ENCODE assay signal across 16 cellular contexts in the genomic region with DNA sequence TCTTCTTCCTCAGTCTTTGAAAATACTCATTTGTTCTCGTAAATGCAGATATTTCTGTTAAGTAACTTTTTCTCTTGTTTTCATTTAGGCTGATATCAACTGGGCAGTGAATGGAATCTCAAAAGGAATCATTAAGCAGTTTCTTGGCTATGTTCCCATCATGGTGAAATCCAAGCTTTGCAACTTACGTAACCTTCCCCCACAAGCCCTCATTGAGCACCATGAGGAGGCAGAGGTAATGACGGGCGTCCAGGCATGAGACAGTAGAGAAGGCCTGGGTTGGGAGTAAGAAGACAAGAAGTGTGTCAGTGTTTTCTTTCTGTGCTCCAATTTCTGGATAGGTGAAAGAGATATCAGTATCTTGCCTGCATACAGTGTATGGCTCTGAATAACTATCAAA. TPM values are rescaled to one million over a fixed set of nuclear protein-coding genes. Genes with fewer than 3 reads are reported as not detected.
DNase-seq lines count a peak whose midpoint lies in the region; ATAC-seq and TF ChIP-seq lines count a peak whose summit lies in the region.
"Had no signal": no experiment of that assay in that cellular context is flagged by ENCODE, and none has a peak within 500 bp of the region (broad histone marks: within the 10 kb centered on the region; RNA-seq: fewer than 3 reads in every experiment).

No MANE protein-coding gene starts in this region.

- H3K27me3 ChIP-seq in mammary epithelial cell (ENCODE audit: insufficient read depth, low read length) (no peaks in the 10 kb centered on the region), liver (ENCODE audit: control insufficient read depth in 4 of 4, insufficient read depth in 4 of 4, low read length in 3 of 4) (no peaks in the 10 kb centered on the region), smooth muscle cell (ENCODE audit: low read depth) (no peaks in the 10 kb centered on the region)

- H3K9me3 ChIP-seq in mammary epithelial cell (replicated peaks; ENCODE audit: insufficient read depth, low read length) (no peaks in the 10 kb centered on the region), liver (ENCODE audit: control insufficient read depth in 4 of 4, low read length in 3 of 4) (no peaks in the 10 kb centered on the region), smooth muscle cell (replicated peaks; ENCODE audit: low read depth) (no peaks in the 10 kb centered on the region)

- H3K79me2 ChIP-seq in mammary epithelial cell (ENCODE audit: insufficient read depth, low read length) (peaks cover 77% of the 10 kb centered on the region), smooth muscle cell (ENCODE audit: low read depth) (peaks cover 31% of the 10 kb centered on the region)

- H3K27ac ChIP-seq in mammary epithelial cell (ENCODE audit: insufficient read depth, low read depth, low read length) = no peak overlapping the region
- H3K27ac ChIP-seq in liver (ENCODE audit: low read depth in 1 of 2, low read length in 2 of 2) = peak overlapping the region; percentile 40 to 60
- H3K27ac ChIP-seq in smooth muscle cell (ENCODE audit: low read depth) = no peak overlapping the region

- peaks cover 30% of the 10 kb centered on the region for H3K36me3 Mint-ChIP-seq in Calu3 (ENCODE audit: insufficient read depth, unreplicated experiment)

- H3K36me3 ChIP-seq in mammary epithelial cell (ENCODE audit: insufficient read depth, low read length) (peaks cover 24% of the 10 kb centered on the region), liver (ENCODE audit: control insufficient read depth in 4 of 4, insufficient read depth in 3 of 4, low read depth in 1 of 4, low read length in 3 of 4) (peaks cover 7 to 36% (median 21%) of the 10 kb centered on the region in 4 donors), smooth muscle cell (ENCODE audit: low read depth) (peaks cover 12% of the 10 kb centered on the region)

- intact Hi-C loops in mammary epithelial cell (cut with micrococcal nuclease) (no loop called here), Calu3 (cut with micrococcal nuclease; ENCODE audit: unreplicated experiment) (no loop called here)

- H3K4me3 ChIP-seq in AG10803 (ENCODE audit: low read length) (no peak overlapping the region), mammary epithelial cell (replicated peaks in 1 of 3; ENCODE audit: insufficient read depth in 1 of 3, low read depth in 2 of 3, low read length in 3 of 3) (no peak overlapping the region), liver (ENCODE audit: low read depth in 1 of 3, low read length in 3 of 3) (no peak overlapping the region), smooth muscle cell (no peak overlapping the region)

- peak; percentile 56 for DNase-seq in AG10803 (ENCODE audit: low read depth)
- peak; percentile 23 for DNase-seq in HuH-7 (ENCODE audit: low spot score)
- DNase-seq in mammary epithelial cell = peak; percentile 18
- no peak for DNase-seq in smooth muscle cell (lab: John Stamatoyannopoulos, UW; ENCODE audit: unreplicated experiment)
- no peak for DNase-seq in Calu3
- DNase-seq in activated CD4-positive, alpha-beta T cell treated with anti-CD3 and anti-CD28 coated beads for 48 hours = no peak
- DNase-seq: activated CD8-positive, alpha-beta memory T cell treated with anti-CD3 and anti-CD28 coated beads, Interleukin-2, amount 50 U/mL, for 48 hours; amniotic stem cell; CD4-positive, CD25-positive, alpha-beta regulatory T cell; endodermal cell; GOT3; natural killer cell; NCI-H446 had no signal

- H3K27me3 Mint-ChIP-seq in Calu3 (ENCODE audit: unreplicated experiment) = no peaks in the 10 kb centered on the region
- H3K27me3 Mint-ChIP-seq: CD4-positive, CD25-positive, alpha-beta regulatory T cell had no signal

- H2AFZ ChIP-seq in mammary epithelial cell (ENCODE audit: low read depth, low read length) (no peak overlapping the region), smooth muscle cell (ENCODE audit: low read depth) (no peak overlapping the region)

- no peak overlapping the region for H3K27ac Mint-ChIP-seq in Calu3 (ENCODE audit: unreplicated experiment)
- H3K27ac Mint-ChIP-seq: CD4-positive, CD25-positive, alpha-beta regulatory T cell; endodermal cell; natural killer cell; stimulated activated effector memory CD8-positive, alpha-beta T cell treated with anti-CD3 and anti-CD28 coated beads, Interleukin-12 subunit alpha, Interleukin-12 subunit beta, amount 100 ng/mL, for 72 hours had no signal

- TF ChIP-seq RAD21 in liver (IDR thresholded peaks at IDR 0.05) = peak; percentile 21 to 39

- H4K20me1 ChIP-seq in mammary epithelial cell (ENCODE audit: insufficient read depth, low read length) (no peaks in the 10 kb centered on the region), smooth muscle cell (ENCODE audit: low read depth) (no peaks in the 10 kb centered on the region)

- in situ Hi-C loops in mammary epithelial cell (cut with MboI; ENCODE audit: low sequenced_read_pairs in 2 of 2) = no loop called here

- no peaks in the 10 kb centered on the region for H3K9me3 Mint-ChIP-seq in Calu3 (ENCODE audit: low read depth, unreplicated experiment)
- H3K9me3 Mint-ChIP-seq: CD4-positive, CD25-positive, alpha-beta regulatory T cell; endodermal cell; natural killer cell; stimulated activated effector memory CD8-positive, alpha-beta T cell treated with anti-CD3 and anti-CD28 coated beads, Interleukin-12 subunit alpha, Interleukin-12 subunit beta, amount 100 ng/mL, for 72 hours had no signal

- CTCF ChIA-PET in mammary epithelial cell (lab: Charles Lee; ENCODE audit: low non-redundant PET) (no interaction called here), Calu3 (lab: Charles Lee) (no interaction called here)

- peaks cover 12% of the 10 kb centered on the region for H3K4me1 ChIP-seq in mammary epithelial cell (ENCODE audit: insufficient read depth, low read length)
- H3K4me1 ChIP-seq in liver (ENCODE audit: control insufficient read depth in 4 of 4, insufficient read depth in 4 of 4, low read length in 3 of 4) = peaks cover 7 to 28% (median 16%) of the 10 kb centered on the region in 4 donors
- peaks cover 10% of the 10 kb centered on the region for H3K4me1 ChIP-seq in smooth muscle cell (ENCODE audit: low read depth)

- dilution Hi-C loops in mammary epithelial cell (cut with HindIII; ENCODE audit: low sequenced_read_pairs) = no loop called here

- 68% methylated on average over 4 of the region's 4 CpGs for WGBS in mammary epithelial cell (ENCODE audit: low coverage, missing lambda C conversion rate)
- WGBS in liver = 41% methylated on average over 4 of the region's 4 CpGs
- WGBS in smooth muscle cell (ENCODE audit: low lambda C conversion rate) = 96% methylated on average over 4 of the region's 4 CpGs

- H3K9ac ChIP-seq in mammary epithelial cell (ENCODE audit: insufficient read depth, low read length) (no peak overlapping the region), liver (ENCODE audit: low read depth in 1 of 2, low read length in 2 of 2) (no peak overlapping the region), smooth muscle cell (ENCODE audit: low read depth) (no peak overlapping the region)

- H3K4me1 Mint-ChIP-seq in Calu3 (ENCODE audit: low read depth, unreplicated experiment) = no peaks in the 10 kb centered on the region
- H3K4me1 Mint-ChIP-seq: endodermal cell had no signal

- no peak for ATAC-seq in GM18873 (IDR thresholded peaks at IDR 0.05; ENCODE audit: low FRiP score, unreplicated experiment)
- ATAC-seq: natural killer cell; stimulated activated effector memory CD8-positive, alpha-beta T cell treated with anti-CD3 and anti-CD28 coated beads, Interleukin-12 subunit alpha, Interleukin-12 subunit beta, amount 100 ng/mL, for 72 hours had no signal

- no peaks in the 10 kb centered on the region for H3F3A ChIP-seq in smooth muscle cell (ENCODE audit: low read depth)

- TF ChIP-seq CTCF in AG10803 (conservative IDR thresholded peaks at IDR 0.05; ENCODE audit: low read length) = no peak
- no peak for TF ChIP-seq CTCF in mammary epithelial cell (conservative IDR thresholded peaks at IDR 0.05 in 1 of 2, IDR thresholded peaks at IDR 0.05 in 1 of 2; ENCODE audit: extremely low read depth in 1 of 2, insufficient read depth in 1 of 2, low read depth in 1 of 2, low read length in 2 of 2)
- TF ChIP-seq CTCF in liver (IDR thresholded peaks at IDR 0.05; ENCODE audit: low read depth, low read length, missing input control) = no peak
- no peak for TF ChIP-seq CTCF in smooth muscle cell (IDR thresholded peaks at IDR 0.05; ENCODE audit: borderline replicate concordance, insufficient read depth, poor library complexity, severe bottlenecking)
- no peak for TF ChIP-seq CTCF in Calu3 (IDR thresholded peaks at IDR 0.05; ENCODE audit: unreplicated experiment)

- no peak overlapping the region for H3K4me3 Mint-ChIP-seq in Calu3 (ENCODE audit: low read depth, unreplicated experiment)
- H3K4me3 Mint-ChIP-seq: CD4-positive, CD25-positive, alpha-beta regulatory T cell; endodermal cell; natural killer cell; stimulated activated effector memory CD8-positive, alpha-beta T cell treated with anti-CD3 and anti-CD28 coated beads, Interleukin-12 subunit alpha, Interleukin-12 subunit beta, amount 100 ng/mL, for 72 hours had no signal

- H3K4me2 ChIP-seq in mammary epithelial cell (ENCODE audit: insufficient read depth, low read depth, low read length) (no peak overlapping the region), smooth muscle cell (no peak overlapping the region)

- BruUV-seq in mammary epithelial cell (replicated peaks; lab: Mats Ljungman, UMichigan) (no TSS peak), Calu3 (replicated peaks; lab: Mats Ljungman, UMichigan) (no TSS peak)

TF ChIP-seq in liver, 16 proteins besides CTCF, POLR2A, EP300 and RAD21 (continues in another document):
- TF ChIP-seq NR2F2 (IDR thresholded peaks at IDR 0.05) (no peak), GABPA (IDR thresholded peaks at IDR 0.05 in 1 of 2, conservative IDR thresholded peaks at IDR 0.05 in 1 of 2) (peak in 1 of 2 donors; percentile 68), YY1 (IDR thresholded peaks at IDR 0.05) (peak; percentile 68)
- TF ChIP-seq, protein P1, sequence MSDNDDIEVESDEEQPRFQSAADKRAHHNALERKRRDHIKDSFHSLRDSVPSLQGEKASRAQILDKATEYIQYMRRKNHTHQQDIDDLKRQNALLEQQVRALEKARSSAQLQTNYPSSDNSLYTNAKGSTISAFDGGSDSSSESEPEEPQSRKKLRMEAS (IDR thresholded peaks at IDR 0.05) = peak; percentile 84
- TF ChIP-seq, protein P2, sequence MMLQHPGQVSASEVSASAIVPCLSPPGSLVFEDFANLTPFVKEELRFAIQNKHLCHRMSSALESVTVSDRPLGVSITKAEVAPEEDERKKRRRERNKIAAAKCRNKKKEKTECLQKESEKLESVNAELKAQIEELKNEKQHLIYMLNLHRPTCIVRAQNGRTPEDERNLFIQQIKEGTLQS (IDR thresholded peaks at IDR 0.05) = no peak

RNA-seq across cellular contexts. Expression of a gene that starts 5.1 kb away (rescaled TPM):
- total RNA-seq in mammary epithelial cell (10 to 100 TPM; 23.0 to 41.1 TPM), liver (10 to 100 TPM; 13.1 to 23.8 TPM), smooth muscle cell (12.5 and 16.9 TPM in 2 replicates), Calu3 (2022) (36.4 and 36.9 TPM in 2 replicates)
- polyA plus RNA-seq in mammary epithelial cell (17.6 TPM), liver (1 to 10 TPM; 6.5 to 8.5 TPM), smooth muscle cell (7.4 and 7.6 TPM in 2 replicates)
- polyA minus RNA-seq in mammary epithelial cell = 65.0 TPM

RNA-seq across cellular contexts. Expression of a gene that starts 37.1 kb away (rescaled TPM):
- total RNA-seq in mammary epithelial cell = 10 to 100 TPM; 10.2 to 42.6 TPM
- polyA plus RNA-seq in mammary epithelial cell = 32.6 TPM
- polyA minus RNA-seq in mammary epithelial cell = 19.7 TPM
- 1 to 10 TPM; 5.0 to 5.8 TPM for total RNA-seq in liver
- 10 to 100 TPM; 36.6 to 59.9 TPM for polyA plus RNA-seq in liver
- total RNA-seq in smooth muscle cell = 11.2 and 14.3 TPM in 2 replicates
- polyA plus RNA-seq in smooth muscle cell = 56.4 and 67.6 TPM in 2 replicates
- 18.0 and 20.1 TPM in 2 replicates for total RNA-seq in Calu3 (2022)

Comparison
In these comparisons a context has a peak if more than half of its experiments do, and no peak if none do; other contexts are left out.
1. DNase-seq: peak in AG10803 (single experiment), HuH-7 (single experiment) and mammary epithelial cell (single experiment); none in smooth muscle cell (single experiment), Calu3 (single experiment) and activated CD4-positive, alpha-beta T cell treated with anti-CD3 and anti-CD28 coated beads for 48 hours (single experiment).
2. H3K27ac ChIP-seq: peak in liver (2 of 2); none in mammary epithelial cell (single experiment) and smooth muscle cell (single experiment).